Comparison of ENCODE assay signal across 17 cellular contexts in the genomic region with DNA sequence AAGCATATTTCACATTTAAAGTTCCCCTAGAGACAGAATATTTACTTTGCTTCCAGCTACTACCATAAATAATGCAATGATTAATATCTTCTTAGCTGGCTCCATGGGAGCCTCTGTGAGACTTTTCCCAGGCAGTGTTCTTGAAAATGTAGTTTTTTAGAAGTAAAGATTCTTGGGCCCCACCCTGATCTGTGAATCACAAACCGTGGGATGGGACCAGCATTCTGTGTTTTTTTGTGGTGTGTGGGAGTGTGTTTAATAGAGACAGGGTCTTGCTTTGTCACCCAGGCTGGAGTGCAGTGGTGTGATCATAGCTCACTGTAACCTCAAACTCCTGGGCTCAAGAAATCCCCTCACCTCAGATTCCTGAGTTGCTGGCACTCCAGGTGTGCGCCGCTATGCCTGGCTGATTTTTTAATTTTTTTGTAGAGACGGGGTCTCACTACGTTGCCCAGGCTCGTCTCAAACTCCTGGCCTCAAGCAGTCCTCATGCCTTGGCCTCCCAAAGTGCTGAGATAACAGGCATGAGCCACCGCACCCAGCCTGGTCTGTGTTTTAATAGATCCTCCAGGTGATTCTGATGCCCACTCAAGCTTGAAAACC.
DNase-seq lines count a peak whose midpoint lies in the region; ATAC-seq and TF ChIP-seq lines count a peak whose summit lies in the region.
"Had no signal": no experiment of that assay in that cellular context is flagged by ENCODE, and none has a peak within 500 bp of the region (broad histone marks: within the 10 kb centered on the region; RNA-seq: fewer than 3 reads in every experiment).

No MANE protein-coding gene starts in this region.

- CTCF ChIA-PET in activated CD4-positive, alpha-beta T cell treated with anti-CD3 and anti-CD28 coated beads for 36 hours (lab: Charles Lee) = interaction anchor here (0.6 to 3.5 kb wide), 6 partner anchors 9 to 129 kb away, joined by 3 to 15 read pairs (median 5); no protein-coding TSS in a partner anchor
- CTCF ChIA-PET in CD8-positive, alpha-beta T cell (lab: Charles Lee) = interaction anchor here (0.7 to 0.8 kb wide), 2 partner anchors 9 to 188 kb away, joined by 3 read pairs; no protein-coding TSS in a partner anchor

- no peak for TF ChIP-seq POLR2A in testis (IDR thresholded peaks at IDR 0.05)

- 90 to 92% methylated on average over 7 of the region's 7 CpGs for WGBS in testis, 2 donors

- H3K27ac Mint-ChIP-seq in activated CD4-positive, alpha-beta T cell treated with anti-CD3 and anti-CD28 coated beads for 36 hours = peak overlapping the region; percentile 74
- peak overlapping the region; percentile 81 for H3K27ac Mint-ChIP-seq in CD8-positive, alpha-beta T cell
- peak overlapping the region; percentile 89 for H3K27ac Mint-ChIP-seq in activated naive CD8-positive, alpha-beta T cell
- peak overlapping the region; percentile 57 to 100 for H3K27ac Mint-ChIP-seq in natural killer cell
- H3K27ac Mint-ChIP-seq: type B pancreatic cell had no signal

- intact Hi-C loops in activated CD4-positive, alpha-beta T cell treated with anti-CD3 and anti-CD28 coated beads for 36 hours (cut with DNase I, micrococcal nuclease) = loop anchor here in 1 of 2 experiments (5.0 kb wide), 1 partner anchor 936 kb away; no protein-coding TSS in a partner anchor
- intact Hi-C loops in CD8-positive, alpha-beta T cell (cut with DNase I, micrococcal nuclease) = no loop called here
- intact Hi-C loops in natural killer cell (cut with micrococcal nuclease) = no loop called here
- intact Hi-C loops in testis (cut with DNase I; ENCODE audit: low total_unique reads) = no loop called here

- DNase-seq in activated CD4-positive, alpha-beta T cell treated with anti-CD3 and anti-CD28 coated beads for 36 hours = peak; percentile 29
- DNase-seq in activated CD4-positive, alpha-beta T cell treated with anti-CD3 and anti-CD28 coated beads, Interleukin-2, amount 50 U/mL, for 1 hour = no peak
- no peak for DNase-seq in CD8-positive, alpha-beta T cell
- no peak for DNase-seq in natural killer cell
- DNase-seq in AG08396 (ENCODE audit: low spot score) = no peak
- DNase-seq in testis = no peak
- DNase-seq: 8988T, adrenal gland, NCI-H146, NCI-H510A, PC-9 had no signal

- H3K36me3 ChIP-seq in CD8-positive, alpha-beta T cell (ENCODE audit: insufficient read depth, low read length) = peaks cover 33% of the 10 kb centered on the region
- no peaks in the 10 kb centered on the region for H3K36me3 ChIP-seq in testis (ENCODE audit: low read depth, missing control alignments)

- peaks cover 21% of the 10 kb centered on the region for H3K4me1 ChIP-seq in CD8-positive, alpha-beta T cell (ENCODE audit: insufficient read depth, low read length)
- peaks cover 19% of the 10 kb centered on the region for H3K4me1 ChIP-seq in testis

- ATAC-seq in activated CD4-positive, alpha-beta T cell treated with anti-CD3 and anti-CD28 coated beads for 36 hours = no peak
- ATAC-seq in CD8-positive, alpha-beta T cell = no peak
- ATAC-seq in natural killer cell = no peak
- no peak for ATAC-seq in activated CD4-positive, CD25-positive, alpha-beta regulatory T cell treated with anti-CD3 and anti-CD28 coated beads, Interleukin-2, amount 50 U/mL, for 24 hours

- no peak overlapping the region for H3K27ac ChIP-seq in CD8-positive, alpha-beta T cell (ENCODE audit: low read depth, low read length)
- H3K27ac ChIP-seq in testis = no peak overlapping the region
- H3K27ac ChIP-seq: adrenal gland, coronary artery, PC-9 had no signal

- H3K4me3 Mint-ChIP-seq in activated CD4-positive, alpha-beta T cell treated with anti-CD3 and anti-CD28 coated beads for 36 hours = no peak overlapping the region
- H3K4me3 Mint-ChIP-seq in CD8-positive, alpha-beta T cell = no peak overlapping the region
- H3K4me3 Mint-ChIP-seq in activated naive CD8-positive, alpha-beta T cell = peak overlapping the region; percentile 40
- H3K4me3 Mint-ChIP-seq in natural killer cell = no peak overlapping the region
- H3K4me3 Mint-ChIP-seq: CD14-positive monocyte, type B pancreatic cell had no signal

- H3K27me3 ChIP-seq in CD8-positive, alpha-beta T cell (ENCODE audit: insufficient read depth, low read length) = no peaks in the 10 kb centered on the region
- H3K27me3 ChIP-seq in testis = no peaks in the 10 kb centered on the region
- H3K27me3 ChIP-seq: adrenal gland, esophagus muscularis mucosa had no signal

- H3K4me1 Mint-ChIP-seq in activated CD4-positive, alpha-beta T cell treated with anti-CD3 and anti-CD28 coated beads for 36 hours = peaks cover 70% of the 10 kb centered on the region
- peaks cover 61% of the 10 kb centered on the region for H3K4me1 Mint-ChIP-seq in CD8-positive, alpha-beta T cell (ENCODE audit: low read depth)
- peaks cover 66% of the 10 kb centered on the region for H3K4me1 Mint-ChIP-seq in activated naive CD8-positive, alpha-beta T cell (ENCODE audit: low read depth)
- peaks cover 56 to 66% of the 10 kb centered on the region in 2 donors for H3K4me1 Mint-ChIP-seq in natural killer cell

- H3K27me3 Mint-ChIP-seq in activated CD4-positive, alpha-beta T cell treated with anti-CD3 and anti-CD28 coated beads for 36 hours = no peaks in the 10 kb centered on the region
- no peaks in the 10 kb centered on the region for H3K27me3 Mint-ChIP-seq in CD8-positive, alpha-beta T cell (ENCODE audit: low read depth)
- no peaks in the 10 kb centered on the region for H3K27me3 Mint-ChIP-seq in activated naive CD8-positive, alpha-beta T cell
- no peaks in the 10 kb centered on the region for H3K27me3 Mint-ChIP-seq in natural killer cell (ENCODE audit: low read depth in 2 of 2)
- H3K27me3 Mint-ChIP-seq: type B pancreatic cell had no signal

- H3K4me3 ChIP-seq in CD8-positive, alpha-beta T cell (ENCODE audit: low read depth, low read length) = no peak overlapping the region
- no peak overlapping the region for H3K4me3 ChIP-seq in testis
- H3K4me3 ChIP-seq: adrenal gland, coronary artery, esophagus muscularis mucosa, PC-9 had no signal

- H3K9me3 Mint-ChIP-seq in activated CD4-positive, alpha-beta T cell treated with anti-CD3 and anti-CD28 coated beads for 36 hours (ENCODE audit: low read depth) = no peaks in the 10 kb centered on the region
- no peaks in the 10 kb centered on the region for H3K9me3 Mint-ChIP-seq in CD8-positive, alpha-beta T cell
- H3K9me3 Mint-ChIP-seq in activated naive CD8-positive, alpha-beta T cell (ENCODE audit: low read depth) = no peaks in the 10 kb centered on the region
- no peaks in the 10 kb centered on the region for H3K9me3 Mint-ChIP-seq in natural killer cell
- H3K9me3 Mint-ChIP-seq: CD14-positive monocyte, type B pancreatic cell had no signal

- no peak for TF ChIP-seq CTCF in CD8-positive, alpha-beta T cell (IDR thresholded peaks at IDR 0.05)
- TF ChIP-seq CTCF in natural killer cell (IDR thresholded peaks at IDR 0.05) = no peak
- no peak for TF ChIP-seq CTCF in testis (IDR thresholded peaks at IDR 0.05)

- H3K36me3 Mint-ChIP-seq in activated CD4-positive, alpha-beta T cell treated with anti-CD3 and anti-CD28 coated beads for 36 hours (ENCODE audit: low read depth) = peaks cover 61% of the 10 kb centered on the region
- peaks cover 89% of the 10 kb centered on the region for H3K36me3 Mint-ChIP-seq in CD8-positive, alpha-beta T cell
- peaks cover 14% of the 10 kb centered on the region for H3K36me3 Mint-ChIP-seq in activated naive CD8-positive, alpha-beta T cell
- H3K36me3 Mint-ChIP-seq in natural killer cell = peaks cover 12% of the 10 kb centered on the region

- H3K9me3 ChIP-seq in CD8-positive, alpha-beta T cell (ENCODE audit: low read length) = no peaks in the 10 kb centered on the region
- no peaks in the 10 kb centered on the region for H3K9me3 ChIP-seq in testis
- H3K9me3 ChIP-seq: adrenal gland, esophagus muscularis mucosa had no signal

- POLR2A ChIA-PET in activated CD4-positive, alpha-beta T cell treated with anti-CD3 and anti-CD28 coated beads for 36 hours (lab: Charles Lee) = interaction anchor here (0.9 to 1.9 kb wide), 2 partner anchors 9 to 12 kb away, joined by 8 to 9 read pairs; no protein-coding TSS in a partner anchor
- POLR2A ChIA-PET in CD8-positive, alpha-beta T cell (lab: Charles Lee) = interaction anchor here (0.6 to 1.3 kb wide), 2 partner anchors 20 to 184 kb away, joined by 3 to 4 read pairs; no protein-coding TSS in a partner anchor
